1 cellular context compared by ENCODE assay signal in genomic region chr7:46627038-46627315, GRCh38.
TF ChIP-seq lines count a peak whose summit lies in the region.

No MANE protein-coding gene starts in this region.

TF ChIP-seq in WTC11, 78 proteins besides CTCF, POLR2A, EP300 and RAD21 (continued from another document):
- TF ChIP-seq FOXP4 (CRISPR knock-in tag; IDR thresholded peaks at IDR 0.05) (no peak), ZNF416 (CRISPR knock-in tag; IDR thresholded peaks at IDR 0.05) (no peak), IRF2 (CRISPR knock-in tag; IDR thresholded peaks at IDR 0.05; ENCODE audit: borderline replicate concordance, low read depth) (no peak), FOXP1 (CRISPR knock-in tag; IDR thresholded peaks at IDR 0.05; ENCODE audit: borderline replicate concordance) (no peak), ZNF281 (CRISPR knock-in tag; IDR thresholded peaks at IDR 0.05) (no peak), ZNF263 (CRISPR knock-in tag; IDR thresholded peaks at IDR 0.05; ENCODE audit: low read depth) (no peak), E2F1 (CRISPR knock-in tag; IDR thresholded peaks at IDR 0.05) (no peak), FOXJ3 (CRISPR knock-in tag; IDR thresholded peaks at IDR 0.05; ENCODE audit: borderline replicate concordance) (no peak)
- TF ChIP-seq, protein P1, sequence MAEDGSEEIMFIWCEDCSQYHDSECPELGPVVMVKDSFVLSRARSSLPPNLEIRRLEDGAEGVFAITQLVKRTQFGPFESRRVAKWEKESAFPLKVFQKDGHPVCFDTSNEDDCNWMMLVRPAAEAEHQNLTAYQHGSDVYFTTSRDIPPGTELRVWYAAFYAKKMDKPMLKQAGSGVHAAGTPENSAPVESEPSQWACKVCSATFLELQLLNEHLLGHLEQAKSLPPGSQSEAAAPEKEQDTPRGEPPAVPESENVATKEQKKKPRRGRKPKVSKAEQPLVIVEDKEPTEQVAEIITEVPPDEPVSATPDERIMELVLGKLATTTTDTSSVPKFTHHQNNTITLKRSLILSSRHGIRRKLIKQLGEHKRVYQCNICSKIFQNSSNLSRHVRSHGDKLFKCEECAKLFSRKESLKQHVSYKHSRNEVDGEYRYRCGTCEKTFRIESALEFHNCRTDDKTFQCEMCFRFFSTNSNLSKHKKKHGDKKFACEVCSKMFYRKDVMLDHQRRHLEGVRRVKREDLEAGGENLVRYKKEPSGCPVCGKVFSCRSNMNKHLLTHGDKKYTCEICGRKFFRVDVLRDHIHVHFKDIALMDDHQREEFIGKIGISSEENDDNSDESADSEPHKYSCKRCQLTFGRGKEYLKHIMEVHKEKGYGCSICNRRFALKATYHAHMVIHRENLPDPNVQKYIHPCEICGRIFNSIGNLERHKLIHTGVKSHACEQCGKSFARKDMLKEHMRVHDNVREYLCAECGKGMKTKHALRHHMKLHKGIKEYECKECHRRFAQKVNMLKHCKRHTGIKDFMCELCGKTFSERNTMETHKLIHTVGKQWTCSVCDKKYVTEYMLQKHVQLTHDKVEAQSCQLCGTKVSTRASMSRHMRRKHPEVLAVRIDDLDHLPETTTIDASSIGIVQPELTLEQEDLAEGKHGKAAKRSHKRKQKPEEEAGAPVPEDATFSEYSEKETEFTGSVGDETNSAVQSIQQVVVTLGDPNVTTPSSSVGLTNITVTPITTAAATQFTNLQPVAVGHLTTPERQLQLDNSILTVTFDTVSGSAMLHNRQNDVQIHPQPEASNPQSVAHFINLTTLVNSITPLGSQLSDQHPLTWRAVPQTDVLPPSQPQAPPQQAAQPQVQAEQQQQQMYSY (CRISPR knock-in tag; IDR thresholded peaks at IDR 0.05): no peak
- TF ChIP-seq, protein P2, sequence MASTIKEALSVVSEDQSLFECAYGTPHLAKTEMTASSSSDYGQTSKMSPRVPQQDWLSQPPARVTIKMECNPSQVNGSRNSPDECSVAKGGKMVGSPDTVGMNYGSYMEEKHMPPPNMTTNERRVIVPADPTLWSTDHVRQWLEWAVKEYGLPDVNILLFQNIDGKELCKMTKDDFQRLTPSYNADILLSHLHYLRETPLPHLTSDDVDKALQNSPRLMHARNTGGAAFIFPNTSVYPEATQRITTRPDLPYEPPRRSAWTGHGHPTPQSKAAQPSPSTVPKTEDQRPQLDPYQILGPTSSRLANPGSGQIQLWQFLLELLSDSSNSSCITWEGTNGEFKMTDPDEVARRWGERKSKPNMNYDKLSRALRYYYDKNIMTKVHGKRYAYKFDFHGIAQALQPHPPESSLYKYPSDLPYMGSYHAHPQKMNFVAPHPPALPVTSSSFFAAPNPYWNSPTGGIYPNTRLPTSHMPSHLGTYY (CRISPR knock-in tag; IDR thresholded peaks at IDR 0.05): no peak
